In genomic region chr7:19122018-19122588, GRCh38 we compare ENCODE assay signal across 9 cellular contexts. TPM values are rescaled to one million over a fixed set of nuclear protein-coding genes. Genes with fewer than 3 reads are reported as not detected.
DNase-seq lines count a peak whose midpoint lies in the region; ATAC-seq, FAIRE-seq and TF ChIP-seq lines count a peak whose summit lies in the region.
"Had no signal": no experiment of that assay in that cellular context is flagged by ENCODE, and none has a peak within 500 bp of the region (broad histone marks: within the 10 kb centered on the region; RNA-seq: fewer than 3 reads in every experiment).

No MANE protein-coding gene starts in this region.

- H3K36me3 Mint-ChIP-seq in activated CD4-positive, alpha-beta memory T cell treated with anti-CD3 and anti-CD28 coated beads for 36 hours = no peaks in the 10 kb centered on the region
- H3K36me3 Mint-ChIP-seq: IgD-negative memory B cell had no signal

- no peaks in the 10 kb centered on the region for H3K9me3 Mint-ChIP-seq in activated CD4-positive, alpha-beta memory T cell treated with anti-CD3 and anti-CD28 coated beads for 36 hours

- peak; percentile 57 for TF ChIP-seq CTCF in DND-41 (IDR thresholded peaks at IDR 0.05; ENCODE audit: borderline replicate concordance, extremely low read depth, low read length, poor library complexity, severe bottlenecking)
- TF ChIP-seq CTCF in HepG2 (CRISPR knock-in tag; IDR thresholded peaks at IDR 0.05) = 0 out of 2 replicates have a peak, but pooled peaks have one; percentile 9

- H3K79me2 ChIP-seq in DND-41 (ENCODE audit: insufficient read depth, low read length) = no peaks in the 10 kb centered on the region
- no peaks in the 10 kb centered on the region for H3K79me2 ChIP-seq in HepG2 (ENCODE audit: insufficient read depth, low read length)

- H2AFZ ChIP-seq in DND-41 (ENCODE audit: low read depth, low read length) = no peak overlapping the region
- H2AFZ ChIP-seq in HepG2 (ENCODE audit: low read length) = no peak overlapping the region

- TF ChIP-seq EP300 in HepG2 (IDR thresholded peaks at IDR 0.05; ENCODE audit: low read depth in 2 of 2, low read length in 2 of 2) (no peak), HepG2 (CRISPR knock-in tag; IDR thresholded peaks at IDR 0.05; ENCODE audit: borderline replicate concordance) (no peak)

- no peak overlapping the region for H3K4me3 Mint-ChIP-seq in activated CD4-positive, alpha-beta memory T cell treated with anti-CD3 and anti-CD28 coated beads for 36 hours
- H3K4me3 Mint-ChIP-seq: IgD-negative memory B cell had no signal

- CTCF ChIA-PET in HepG2 (lab: Yijun Ruan, JAX; ENCODE audit: low intra/inter-chr PET ratio, low total read pairs) = no interaction called here
- CTCF ChIA-PET in activated CD4-positive, alpha-beta memory T cell treated with anti-CD3 and anti-CD28 coated beads for 36 hours (lab: Charles Lee) = no interaction called here

- H3K4me2 ChIP-seq in DND-41 (ENCODE audit: insufficient read depth, low read length) (no peak overlapping the region), HepG2 (ENCODE audit: low read depth, low read length) (no peak overlapping the region)

- intact Hi-C loops in HepG2 (cut with micrococcal nuclease; ENCODE audit: unreplicated experiment) = loop anchor here (1.0 kb wide), 1 partner anchor 543 kb away; no protein-coding TSS in a partner anchor
- intact Hi-C loops in activated CD4-positive, alpha-beta memory T cell treated with anti-CD3 and anti-CD28 coated beads for 36 hours (cut with micrococcal nuclease) = no loop called here

- under 1% methylated on average over 2 of the region's 2 CpGs for WGBS in HepG2 (ENCODE audit: low lambda C conversion rate)

- H3K9ac ChIP-seq in DND-41 (ENCODE audit: low read depth, low read length) (no peak overlapping the region), adipocyte (ENCODE audit: low read length) (no peak overlapping the region), HepG2 (ENCODE audit: insufficient read depth, low read depth, low read length) (no peak overlapping the region)

- H3K4me1 Mint-ChIP-seq in activated CD4-positive, alpha-beta memory T cell treated with anti-CD3 and anti-CD28 coated beads for 36 hours (ENCODE audit: low read depth) = no peaks in the 10 kb centered on the region

- no peak for DNase-seq in DND-41
- peak; percentile 2 for DNase-seq in MV-4-11 (lab: John Stamatoyannopoulos, UW)
- DNase-seq in adipocyte (ENCODE audit: low read depth) = peak; percentile 82
- no peak for DNase-seq in HepG2 (ENCODE audit: low spot score)
- DNase-seq in germinal center (ENCODE audit: low spot score) = no peak
- DNase-seq in activated CD4-positive, alpha-beta memory T cell treated with anti-CD3 and anti-CD28 coated beads for 36 hours = no peak

- H4K20me1 ChIP-seq in DND-41 (ENCODE audit: insufficient read depth, low read length) (no peaks in the 10 kb centered on the region), HepG2 (ENCODE audit: insufficient read depth, low read length) (no peaks in the 10 kb centered on the region)

- no peak for TF ChIP-seq RAD21 in HepG2 (CRISPR knock-in tag; IDR thresholded peaks at IDR 0.05)

- FAIRE-seq in HepG2 (lab: Jason Lieb, UNC) = no peak

- no TSS peak for BruUV-seq in HepG2 (replicated peaks; lab: Mats Ljungman, UMichigan)

- no peaks in the 10 kb centered on the region for H3K27me3 ChIP-seq in DND-41 (ENCODE audit: insufficient read depth, low read length, poor library complexity)
- H3K27me3 ChIP-seq in adipocyte (replicated peaks; ENCODE audit: control insufficient read depth, insufficient read depth, low read length) = no peaks in the 10 kb centered on the region
- H3K27me3 ChIP-seq in HepG2 (ENCODE audit: control insufficient read depth in 1 of 2, insufficient read depth in 2 of 2, low read length in 2 of 2) = no peaks in the 10 kb centered on the region; a peak in 1 of 5 replicates

- H3K27ac ChIP-seq in DND-41 (ENCODE audit: low read length) = no peak overlapping the region
- H3K27ac ChIP-seq in HepG2 (ENCODE audit: extremely low read length, insufficient read depth, low read length) = no peak overlapping the region

- no peaks in the 10 kb centered on the region for H3K4me1 ChIP-seq in DND-41 (ENCODE audit: insufficient read depth, low read length)
- peaks cover 13% of the 10 kb centered on the region for H3K4me1 ChIP-seq in adipocyte (ENCODE audit: control insufficient read depth, insufficient read depth, low read length)
- H3K4me1 ChIP-seq in HepG2 (ENCODE audit: insufficient read depth, low read length) = no peaks in the 10 kb centered on the region

- no peak for TF ChIP-seq POLR2A in HepG2 (IDR thresholded peaks at IDR 0.05; ENCODE audit: insufficient read depth in 1 of 2, low read depth in 2 of 2, low read length in 2 of 2)

- H3K27ac Mint-ChIP-seq in activated CD4-positive, alpha-beta memory T cell treated with anti-CD3 and anti-CD28 coated beads for 36 hours = no peak overlapping the region
- H3K27ac Mint-ChIP-seq: IgD-negative memory B cell had no signal

- in situ Hi-C loops in HepG2 (cut with HindIII; ENCODE audit: extremely low pct_ligation_motif_present, low pct_unique_long_range_greater_than_20kb) = loop anchor here (25.0 kb wide), 1 partner anchor 540 kb away; no protein-coding TSS in a partner anchor

- H3K27me3 Mint-ChIP-seq in activated CD4-positive, alpha-beta memory T cell treated with anti-CD3 and anti-CD28 coated beads for 36 hours = peaks cover 27% of the 10 kb centered on the region

- POLR2A ChIA-PET in HepG2 (lab: Yijun Ruan, JAX) = no interaction called here
- POLR2A ChIA-PET in activated CD4-positive, alpha-beta memory T cell treated with anti-CD3 and anti-CD28 coated beads for 36 hours (lab: Charles Lee) = interaction anchor here (1.1 kb wide), 1 partner anchor 9 kb away, joined by 3 read pairs; no protein-coding TSS in a partner anchor

- no peak for ATAC-seq in DND-41 (ENCODE audit: insufficient read depth, low read depth)
- no peak for ATAC-seq in HepG2
- no peak for ATAC-seq in HG02642 (IDR thresholded peaks at IDR 0.05; ENCODE audit: poor library complexity, unreplicated experiment)
- ATAC-seq in GM18517 (IDR thresholded peaks at IDR 0.05; ENCODE audit: unreplicated experiment) = no peak

- H3K4me3 ChIP-seq in DND-41 (ENCODE audit: low read depth in 1 of 2, low read length in 2 of 2) (no peak overlapping the region), adipocyte (ENCODE audit: low read length) (no peak overlapping the region), HepG2 (replicated peaks in 1 of 3; ENCODE audit: insufficient read depth in 1 of 3, low read depth in 2 of 3, low read length in 3 of 3) (no peak overlapping the region)

- no peaks in the 10 kb centered on the region for H3K9me3 ChIP-seq in DND-41 (ENCODE audit: insufficient read depth, low read length, severe bottlenecking)
- no peaks in the 10 kb centered on the region for H3K9me3 ChIP-seq in adipocyte (ENCODE audit: control insufficient read depth, low read length)
- 0 out of 2 replicates have a peak, but pooled peaks cover 5% of the 10 kb centered on the region for H3K9me3 ChIP-seq in HepG2 (ENCODE audit: low read length)

- H3K36me3 ChIP-seq in DND-41 (ENCODE audit: insufficient read depth, low read length) (no peaks in the 10 kb centered on the region), adipocyte (ENCODE audit: control insufficient read depth, insufficient read depth, low read length, severe bottlenecking) (no peaks in the 10 kb centered on the region), HepG2 (replicated peaks in 1 of 2; ENCODE audit: control insufficient read depth in 1 of 2, insufficient read depth in 2 of 2, low read length in 2 of 2) (no peaks in the 10 kb centered on the region)

RNA-seq across cellular contexts. Expression of gene TWIST1, which starts 4.7 kb away (rescaled TPM):
- total RNA-seq in HepG2 (2016; rRNA removed; fragmentation: Illumina TruSeq; extraction: Trizol) = not detected in 2 replicates
- not detected in 2 replicates for total RNA-seq in HepG2 (2016; cell fraction: cytosol; rRNA removed; fragmentation: Illumina TruSeq; extraction: Trizol; ENCODE audit: low read depth)
- not detected in 2 replicates for total RNA-seq in HepG2 (2016; cell fraction: insoluble cytoplasmic fraction; rRNA removed; fragmentation: Illumina TruSeq; extraction: Trizol)
- total RNA-seq in HepG2 (2016; cell fraction: membrane; rRNA removed; fragmentation: Illumina TruSeq; extraction: Trizol) = not detected in 2 replicates
- total RNA-seq in HepG2 (2016; cell fraction: nucleus; rRNA removed; fragmentation: Illumina TruSeq; extraction: Trizol) = not detected in 2 replicates
- not detected in 2 replicates for polyA plus RNA-seq in HepG2 (2011; rRNA removed)
- not detected in 2 replicates for polyA plus RNA-seq in HepG2 (2011; cell fraction: cytosol; rRNA removed)
- not detected in 2 replicates for polyA plus RNA-seq in HepG2 (2011; cell fraction: nucleus; rRNA removed)
- not detected in 2 replicates for polyA plus RNA-seq in HepG2 (2012)
- polyA plus RNA-seq in HepG2 (2016; cell fraction: cytosol; fragmentation: Illumina TruSeq; extraction: Trizol; ENCODE audit: low read depth) = not detected in 2 replicates
- polyA plus RNA-seq in HepG2 (2016; cell fraction: insoluble cytoplasmic fraction; fragmentation: Illumina TruSeq; extraction: Trizol; ENCODE audit: low read depth) = not detected in 2 replicates
- not detected in 2 replicates for polyA plus RNA-seq in HepG2 (2016; cell fraction: membrane; fragmentation: Illumina TruSeq; extraction: Trizol; ENCODE audit: low read depth)
- polyA plus RNA-seq in HepG2 (2016; cell fraction: nucleus; fragmentation: Illumina TruSeq; extraction: Trizol; ENCODE audit: insufficient read depth, low read depth) = not detected in 2 replicates
- polyA minus RNA-seq in HepG2 (2011; rRNA and poly(A)+ RNA removed; ENCODE audit: low replicate concordance) = not detected in 2 replicates
- not detected in 2 replicates for polyA minus RNA-seq in HepG2 (2011; cell fraction: cytosol; rRNA and poly(A)+ RNA removed)
- not detected in 2 replicates for polyA minus RNA-seq in HepG2 (2011; cell fraction: nucleus; rRNA and poly(A)+ RNA removed)
- total RNA-seq in activated CD4-positive, alpha-beta memory T cell treated with anti-CD3 and anti-CD28 coated beads for 36 hours = 1 to 10 TPM; 4.1 to 4.6 TPM
- polyA plus RNA-seq: IgD-negative memory B cell had no signal

RNA-seq across cellular contexts. Expression of gene FERD3L, which starts 23.1 kb away (rescaled TPM):
- not detected in 2 replicates for total RNA-seq in HepG2 (2016; rRNA removed; fragmentation: Illumina TruSeq; extraction: Trizol)
- total RNA-seq in HepG2 (2016; cell fraction: cytosol; rRNA removed; fragmentation: Illumina TruSeq; extraction: Trizol; ENCODE audit: low read depth) = not detected in 2 replicates
- not detected in 2 replicates for total RNA-seq in HepG2 (2016; cell fraction: insoluble cytoplasmic fraction; rRNA removed; fragmentation: Illumina TruSeq; extraction: Trizol)
- not detected in 2 replicates for total RNA-seq in HepG2 (2016; cell fraction: membrane; rRNA removed; fragmentation: Illumina TruSeq; extraction: Trizol)
- total RNA-seq in HepG2 (2016; cell fraction: nucleus; rRNA removed; fragmentation: Illumina TruSeq; extraction: Trizol) = not detected in 2 replicates
- not detected in 2 replicates for polyA plus RNA-seq in HepG2 (2011; rRNA removed)
- polyA plus RNA-seq in HepG2 (2011; cell fraction: cytosol; rRNA removed) = not detected in 2 replicates
- polyA plus RNA-seq in HepG2 (2011; cell fraction: nucleus; rRNA removed) = not detected in 2 replicates
- not detected in 2 replicates for polyA plus RNA-seq in HepG2 (2012)
- polyA plus RNA-seq in HepG2 (2016; cell fraction: cytosol; fragmentation: Illumina TruSeq; extraction: Trizol; ENCODE audit: low read depth) = not detected in 2 replicates
- not detected in 2 replicates for polyA plus RNA-seq in HepG2 (2016; cell fraction: insoluble cytoplasmic fraction; fragmentation: Illumina TruSeq; extraction: Trizol; ENCODE audit: low read depth)
- polyA plus RNA-seq in HepG2 (2016; cell fraction: membrane; fragmentation: Illumina TruSeq; extraction: Trizol; ENCODE audit: low read depth) = not detected in 2 replicates
- not detected in 2 replicates for polyA plus RNA-seq in HepG2 (2016; cell fraction: nucleus; fragmentation: Illumina TruSeq; extraction: Trizol; ENCODE audit: insufficient read depth, low read depth)
- polyA minus RNA-seq in HepG2 (2011; rRNA and poly(A)+ RNA removed; ENCODE audit: low replicate concordance) = not detected in 2 replicates
- not detected in 2 replicates for polyA minus RNA-seq in HepG2 (2011; cell fraction: cytosol; rRNA and poly(A)+ RNA removed)
- not detected in 2 replicates for polyA minus RNA-seq in HepG2 (2011; cell fraction: nucleus; rRNA and poly(A)+ RNA removed)
- not detected for total RNA-seq in activated CD4-positive, alpha-beta memory T cell treated with anti-CD3 and anti-CD28 coated beads for 36 hours
- polyA plus RNA-seq: IgD-negative memory B cell had no signal

Comparison
In these comparisons a context has a peak if more than half of its experiments do, and no peak if none do; other contexts are left out.
1. DNase-seq: peak in MV-4-11 (single experiment) and adipocyte (single experiment); none in DND-41 (single experiment), HepG2 (single experiment), germinal center (single experiment) and activated CD4-positive, alpha-beta memory T cell treated with anti-CD3 and anti-CD28 coated beads for 36 hours (single experiment).